1 cellular context compared by ENCODE assay signal in the genomic region with DNA sequence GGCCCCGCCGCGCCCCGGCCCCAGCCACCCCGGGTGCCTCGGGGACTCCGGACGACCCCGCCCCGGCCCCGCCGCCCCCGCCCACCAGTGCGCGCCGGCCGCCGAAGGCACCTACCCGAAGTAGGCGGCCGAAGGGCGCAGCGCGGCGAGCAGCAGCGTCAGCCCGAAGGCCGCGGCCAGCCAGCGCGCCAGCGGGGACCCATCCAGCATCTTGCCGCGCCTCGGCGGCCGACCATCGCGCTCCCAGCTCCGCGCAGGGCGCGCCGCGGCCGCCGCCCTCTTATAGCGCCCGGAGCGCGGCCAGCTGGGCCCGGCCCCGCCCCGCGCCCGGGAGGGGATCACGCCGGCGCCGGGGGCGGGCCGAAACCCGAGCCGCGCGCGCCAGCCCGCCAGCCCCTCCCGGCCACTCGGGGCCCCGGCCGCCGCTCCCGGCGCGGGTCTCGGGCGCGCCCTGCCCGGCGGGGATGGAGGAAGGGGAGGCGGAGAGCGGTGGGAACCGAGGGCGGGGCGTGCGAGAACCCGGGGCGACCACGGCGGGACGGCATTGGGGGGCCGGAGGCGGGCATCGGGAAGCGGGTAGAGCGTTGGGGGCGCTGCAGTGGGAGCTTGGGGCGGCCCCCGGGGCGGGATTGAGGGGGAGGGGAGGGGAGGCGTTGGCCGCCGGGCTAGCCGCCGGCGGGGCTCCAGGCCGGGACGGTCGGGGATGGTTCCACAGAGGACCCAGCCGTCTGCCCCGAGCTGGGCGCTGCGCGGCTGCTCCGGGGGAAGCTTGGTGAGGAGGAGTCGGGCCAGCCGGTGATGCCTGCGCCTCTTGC.
TF ChIP-seq lines count a peak whose summit lies in the region.

A gene with protein sequence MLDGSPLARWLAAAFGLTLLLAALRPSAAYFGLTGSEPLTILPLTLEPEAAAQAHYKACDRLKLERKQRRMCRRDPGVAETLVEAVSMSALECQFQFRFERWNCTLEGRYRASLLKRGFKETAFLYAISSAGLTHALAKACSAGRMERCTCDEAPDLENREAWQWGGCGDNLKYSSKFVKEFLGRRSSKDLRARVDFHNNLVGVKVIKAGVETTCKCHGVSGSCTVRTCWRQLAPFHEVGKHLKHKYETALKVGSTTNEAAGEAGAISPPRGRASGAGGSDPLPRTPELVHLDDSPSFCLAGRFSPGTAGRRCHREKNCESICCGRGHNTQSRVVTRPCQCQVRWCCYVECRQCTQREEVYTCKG (minus strand): TSS at position 255 of the 815 bp plus-strand sequence. CDS start 45 bp downstream, at position 210.

TF ChIP-seq in K562, 482 proteins besides CTCF, POLR2A, EP300 and RAD21:
- TF ChIP-seq, protein P1, sequence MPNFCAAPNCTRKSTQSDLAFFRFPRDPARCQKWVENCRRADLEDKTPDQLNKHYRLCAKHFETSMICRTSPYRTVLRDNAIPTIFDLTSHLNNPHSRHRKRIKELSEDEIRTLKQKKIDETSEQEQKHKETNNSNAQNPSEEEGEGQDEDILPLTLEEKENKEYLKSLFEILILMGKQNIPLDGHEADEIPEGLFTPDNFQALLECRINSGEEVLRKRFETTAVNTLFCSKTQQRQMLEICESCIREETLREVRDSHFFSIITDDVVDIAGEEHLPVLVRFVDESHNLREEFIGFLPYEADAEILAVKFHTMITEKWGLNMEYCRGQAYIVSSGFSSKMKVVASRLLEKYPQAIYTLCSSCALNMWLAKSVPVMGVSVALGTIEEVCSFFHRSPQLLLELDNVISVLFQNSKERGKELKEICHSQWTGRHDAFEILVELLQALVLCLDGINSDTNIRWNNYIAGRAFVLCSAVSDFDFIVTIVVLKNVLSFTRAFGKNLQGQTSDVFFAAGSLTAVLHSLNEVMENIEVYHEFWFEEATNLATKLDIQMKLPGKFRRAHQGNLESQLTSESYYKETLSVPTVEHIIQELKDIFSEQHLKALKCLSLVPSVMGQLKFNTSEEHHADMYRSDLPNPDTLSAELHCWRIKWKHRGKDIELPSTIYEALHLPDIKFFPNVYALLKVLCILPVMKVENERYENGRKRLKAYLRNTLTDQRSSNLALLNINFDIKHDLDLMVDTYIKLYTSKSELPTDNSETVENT (CRISPR knock-in tag; IDR thresholded peaks at IDR 0.05): no peak
- TF ChIP-seq STAG1 (CRISPR knock-in tag; IDR thresholded peaks at IDR 0.05; ENCODE audit: borderline replicate concordance) (0 out of 2 replicates have a peak, but pooled peaks have one; percentile 24), PYGO2 (tag; IDR thresholded peaks at IDR 0.05) (no peak), FOXJ2 (tag; IDR thresholded peaks at IDR 0.05) (no peak), SOX6 (IDR thresholded peaks at IDR 0.05) (no peak), CTBP1 (IDR thresholded peaks at IDR 0.05; ENCODE audit: borderline replicate concordance) (peak; percentile 73; the same call in 1 of the 2 replicates), POLR2G (IDR thresholded peaks at IDR 0.05; ENCODE audit: low read depth, low read length) (0 out of 2 replicates have a peak, but pooled peaks have one; percentile 22), KDM5B (IDR thresholded peaks at IDR 0.05; ENCODE audit: insufficient replicate concordance, low read depth, low read length) (peak; percentile 44), ZNF134 (CRISPR knock-in tag; conservative IDR thresholded peaks at IDR 0.05) (no peak), ESRRB (CRISPR knock-in tag; IDR thresholded peaks at IDR 0.05; ENCODE audit: borderline replicate concordance) (no peak), MCM7 (IDR thresholded peaks at IDR 0.05) (no peak), CXXC5 (CRISPR knock-in tag; IDR thresholded peaks at IDR 0.05) (peak; percentile 89), HDAC6 (IDR thresholded peaks at IDR 0.05; ENCODE audit: low read depth, low read length) (peak; percentile 83; the same call in 1 of the 2 replicates), EWSR1 (IDR thresholded peaks at IDR 0.05; ENCODE audit: borderline replicate concordance, low read depth, partially characterized antibody) (no peak), CCNT2 (IDR thresholded peaks at IDR 0.05; ENCODE audit: borderline replicate concordance, extremely low read depth, insufficient read length, low read depth, low read length) (peak; percentile 56), SIN3A (IDR thresholded peaks at IDR 0.05; ENCODE audit: borderline replicate concordance in 2 of 2, control insufficient read depth in 1 of 2, low read depth in 2 of 2, low read length in 2 of 2) (peak in 1 of 2 experiments; percentile 72; a peak in 2 of 4 replicates), RB1 (IDR thresholded peaks at IDR 0.05; ENCODE audit: low read depth) (peak; percentile 71), FOXP1 (CRISPR knock-in tag; IDR thresholded peaks at IDR 0.05) (0 out of 2 replicates have a peak, but pooled peaks have one; percentile 29), TOE1 (IDR thresholded peaks at IDR 0.05; ENCODE audit: borderline replicate concordance) (no peak), TOE1 (CRISPR knock-in tag; IDR thresholded peaks at IDR 0.05; ENCODE audit: borderline replicate concordance, low read depth) (no peak), PHF8 (IDR thresholded peaks at IDR 0.05; ENCODE audit: borderline replicate concordance, low read length) (peak; percentile 27; the same call in 1 of the 2 replicates), ZBTB7A (IDR thresholded peaks at IDR 0.05; ENCODE audit: borderline replicate concordance, control insufficient read depth, low read depth, low read length) (peak; percentile 43; the same call in 1 of the 2 replicates), ZNF324 (CRISPR knock-in tag; IDR thresholded peaks at IDR 0.05) (no peak), FIP1L1 (IDR thresholded peaks at IDR 0.05; ENCODE audit: low read depth, low read length, poor library complexity, severe bottlenecking) (peak; percentile 35), SMAD4 (CRISPR knock-in tag; conservative IDR thresholded peaks at IDR 0.05) (peak; percentile 46), RBFOX2 (IDR thresholded peaks at IDR 0.05; ENCODE audit: low read depth, low read length) (0 out of 2 replicates have a peak, but pooled peaks have one; percentile 6)
- TF ChIP-seq, protein P2, sequence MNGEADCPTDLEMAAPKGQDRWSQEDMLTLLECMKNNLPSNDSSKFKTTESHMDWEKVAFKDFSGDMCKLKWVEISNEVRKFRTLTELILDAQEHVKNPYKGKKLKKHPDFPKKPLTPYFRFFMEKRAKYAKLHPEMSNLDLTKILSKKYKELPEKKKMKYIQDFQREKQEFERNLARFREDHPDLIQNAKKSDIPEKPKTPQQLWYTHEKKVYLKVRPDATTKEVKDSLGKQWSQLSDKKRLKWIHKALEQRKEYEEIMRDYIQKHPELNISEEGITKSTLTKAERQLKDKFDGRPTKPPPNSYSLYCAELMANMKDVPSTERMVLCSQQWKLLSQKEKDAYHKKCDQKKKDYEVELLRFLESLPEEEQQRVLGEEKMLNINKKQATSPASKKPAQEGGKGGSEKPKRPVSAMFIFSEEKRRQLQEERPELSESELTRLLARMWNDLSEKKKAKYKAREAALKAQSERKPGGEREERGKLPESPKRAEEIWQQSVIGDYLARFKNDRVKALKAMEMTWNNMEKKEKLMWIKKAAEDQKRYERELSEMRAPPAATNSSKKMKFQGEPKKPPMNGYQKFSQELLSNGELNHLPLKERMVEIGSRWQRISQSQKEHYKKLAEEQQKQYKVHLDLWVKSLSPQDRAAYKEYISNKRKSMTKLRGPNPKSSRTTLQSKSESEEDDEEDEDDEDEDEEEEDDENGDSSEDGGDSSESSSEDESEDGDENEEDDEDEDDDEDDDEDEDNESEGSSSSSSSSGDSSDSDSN (IDR thresholded peaks at IDR 0.05; ENCODE audit: borderline replicate concordance in 1 of 2, low read depth in 2 of 2, low read length in 2 of 2): peak; percentile 59 to 81; a peak in 2 of 4 replicates
- TF ChIP-seq, protein P3, sequence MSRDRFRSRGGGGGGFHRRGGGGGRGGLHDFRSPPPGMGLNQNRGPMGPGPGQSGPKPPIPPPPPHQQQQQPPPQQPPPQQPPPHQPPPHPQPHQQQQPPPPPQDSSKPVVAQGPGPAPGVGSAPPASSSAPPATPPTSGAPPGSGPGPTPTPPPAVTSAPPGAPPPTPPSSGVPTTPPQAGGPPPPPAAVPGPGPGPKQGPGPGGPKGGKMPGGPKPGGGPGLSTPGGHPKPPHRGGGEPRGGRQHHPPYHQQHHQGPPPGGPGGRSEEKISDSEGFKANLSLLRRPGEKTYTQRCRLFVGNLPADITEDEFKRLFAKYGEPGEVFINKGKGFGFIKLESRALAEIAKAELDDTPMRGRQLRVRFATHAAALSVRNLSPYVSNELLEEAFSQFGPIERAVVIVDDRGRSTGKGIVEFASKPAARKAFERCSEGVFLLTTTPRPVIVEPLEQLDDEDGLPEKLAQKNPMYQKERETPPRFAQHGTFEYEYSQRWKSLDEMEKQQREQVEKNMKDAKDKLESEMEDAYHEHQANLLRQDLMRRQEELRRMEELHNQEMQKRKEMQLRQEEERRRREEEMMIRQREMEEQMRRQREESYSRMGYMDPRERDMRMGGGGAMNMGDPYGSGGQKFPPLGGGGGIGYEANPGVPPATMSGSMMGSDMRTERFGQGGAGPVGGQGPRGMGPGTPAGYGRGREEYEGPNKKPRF (IDR thresholded peaks at IDR 0.05; ENCODE audit: low read depth, low read length): no peak
- TF ChIP-seq, protein P4, sequence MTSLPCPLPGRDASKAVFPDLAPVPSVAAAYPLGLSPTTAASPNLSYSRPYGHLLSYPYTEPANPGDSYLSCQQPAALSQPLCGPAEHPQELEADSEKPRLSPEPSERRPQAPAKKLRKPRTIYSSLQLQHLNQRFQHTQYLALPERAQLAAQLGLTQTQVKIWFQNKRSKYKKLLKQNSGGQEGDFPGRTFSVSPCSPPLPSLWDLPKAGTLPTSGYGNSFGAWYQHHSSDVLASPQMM (CRISPR knock-in tag; IDR thresholded peaks at IDR 0.05): no peak
- TF ChIP-seq, protein P5, sequence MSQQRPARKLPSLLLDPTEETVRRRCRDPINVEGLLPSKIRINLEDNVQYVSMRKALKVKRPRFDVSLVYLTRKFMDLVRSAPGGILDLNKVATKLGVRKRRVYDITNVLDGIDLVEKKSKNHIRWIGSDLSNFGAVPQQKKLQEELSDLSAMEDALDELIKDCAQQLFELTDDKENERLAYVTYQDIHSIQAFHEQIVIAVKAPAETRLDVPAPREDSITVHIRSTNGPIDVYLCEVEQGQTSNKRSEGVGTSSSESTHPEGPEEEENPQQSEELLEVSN (IDR thresholded peaks at IDR 0.05; ENCODE audit: borderline replicate concordance in 1 of 2, extremely low read depth in 1 of 2, insufficient read depth in 1 of 2, insufficient read length in 1 of 2, low read depth in 1 of 2, low read length in 1 of 2, poor library complexity in 1 of 2, severe bottlenecking in 1 of 2): peak; percentile 29 to 72
- TF ChIP-seq, protein P6, sequence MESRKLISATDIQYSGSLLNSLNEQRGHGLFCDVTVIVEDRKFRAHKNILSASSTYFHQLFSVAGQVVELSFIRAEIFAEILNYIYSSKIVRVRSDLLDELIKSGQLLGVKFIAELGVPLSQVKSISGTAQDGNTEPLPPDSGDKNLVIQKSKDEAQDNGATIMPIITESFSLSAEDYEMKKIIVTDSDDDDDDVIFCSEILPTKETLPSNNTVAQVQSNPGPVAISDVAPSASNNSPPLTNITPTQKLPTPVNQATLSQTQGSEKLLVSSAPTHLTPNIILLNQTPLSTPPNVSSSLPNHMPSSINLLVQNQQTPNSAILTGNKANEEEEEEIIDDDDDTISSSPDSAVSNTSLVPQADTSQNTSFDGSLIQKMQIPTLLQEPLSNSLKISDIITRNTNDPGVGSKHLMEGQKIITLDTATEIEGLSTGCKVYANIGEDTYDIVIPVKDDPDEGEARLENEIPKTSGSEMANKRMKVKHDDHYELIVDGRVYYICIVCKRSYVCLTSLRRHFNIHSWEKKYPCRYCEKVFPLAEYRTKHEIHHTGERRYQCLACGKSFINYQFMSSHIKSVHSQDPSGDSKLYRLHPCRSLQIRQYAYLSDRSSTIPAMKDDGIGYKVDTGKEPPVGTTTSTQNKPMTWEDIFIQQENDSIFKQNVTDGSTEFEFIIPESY (CRISPR knock-in tag; IDR thresholded peaks at IDR 0.05): no peak
- TF ChIP-seq, protein P7, sequence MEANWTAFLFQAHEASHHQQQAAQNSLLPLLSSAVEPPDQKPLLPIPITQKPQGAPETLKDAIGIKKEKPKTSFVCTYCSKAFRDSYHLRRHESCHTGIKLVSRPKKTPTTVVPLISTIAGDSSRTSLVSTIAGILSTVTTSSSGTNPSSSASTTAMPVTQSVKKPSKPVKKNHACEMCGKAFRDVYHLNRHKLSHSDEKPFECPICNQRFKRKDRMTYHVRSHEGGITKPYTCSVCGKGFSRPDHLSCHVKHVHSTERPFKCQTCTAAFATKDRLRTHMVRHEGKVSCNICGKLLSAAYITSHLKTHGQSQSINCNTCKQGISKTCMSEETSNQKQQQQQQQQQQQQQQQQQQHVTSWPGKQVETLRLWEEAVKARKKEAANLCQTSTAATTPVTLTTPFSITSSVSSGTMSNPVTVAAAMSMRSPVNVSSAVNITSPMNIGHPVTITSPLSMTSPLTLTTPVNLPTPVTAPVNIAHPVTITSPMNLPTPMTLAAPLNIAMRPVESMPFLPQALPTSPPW (CRISPR knock-in tag; IDR thresholded peaks at IDR 0.05): peak; percentile 77
